9 cellular contexts compared by ENCODE assay signal in the genomic region with DNA sequence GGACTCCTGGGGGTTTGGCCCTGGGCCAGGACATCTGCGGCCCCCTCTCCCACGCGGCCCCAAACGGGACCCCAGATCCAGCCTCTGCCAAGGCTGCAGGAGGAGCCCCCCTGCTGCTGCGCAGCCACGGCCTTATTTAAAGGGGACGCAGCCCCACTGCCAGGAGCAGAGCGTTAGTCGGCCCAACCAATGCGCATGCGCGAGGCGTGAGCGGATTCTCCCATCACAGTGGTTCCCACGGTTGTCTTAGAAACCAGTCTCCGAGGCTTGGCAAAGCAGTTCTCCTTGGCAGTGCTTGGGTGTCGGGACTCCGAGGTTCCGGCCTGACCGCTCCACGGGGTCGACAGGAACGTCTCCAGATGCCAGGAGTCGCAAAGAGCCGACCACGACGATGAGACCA.
DNase-seq lines count a peak whose midpoint lies in the region; ATAC-seq, FAIRE-seq and TF ChIP-seq lines count a peak whose summit lies in the region.
"Had no signal": no experiment of that assay in that cellular context is flagged by ENCODE, and none has a peak within 500 bp of the region (broad histone marks: within the 10 kb centered on the region; RNA-seq: fewer than 3 reads in every experiment).

No MANE protein-coding gene starts in this region.

- intact Hi-C loops in activated CD4-positive, alpha-beta T cell treated with anti-CD3 and anti-CD28 coated beads for 36 hours (cut with DNase I, micrococcal nuclease): no loop called here

- no peak overlapping the region for H3K4me3 Mint-ChIP-seq in activated CD4-positive, alpha-beta T cell treated with anti-CD3 and anti-CD28 coated beads for 36 hours

- H3K27ac Mint-ChIP-seq in activated CD4-positive, alpha-beta T cell treated with anti-CD3 and anti-CD28 coated beads for 36 hours: no peak overlapping the region

- no peaks in the 10 kb centered on the region for H3K9me3 ChIP-seq in small intestine (ENCODE audit: control insufficient read depth, low read depth)

- H3K27me3 Mint-ChIP-seq in activated CD4-positive, alpha-beta T cell treated with anti-CD3 and anti-CD28 coated beads for 36 hours: peaks cover 7% of the 10 kb centered on the region

- H3K4me3 ChIP-seq in epithelial cell of esophagus (ENCODE audit: low read length) (no peak overlapping the region), small intestine (ENCODE audit: low read depth in 1 of 2, low read length in 2 of 2) (no peak overlapping the region)

- no peaks in the 10 kb centered on the region for H3K36me3 ChIP-seq in small intestine (ENCODE audit: control insufficient read depth in 2 of 2, insufficient read depth in 2 of 2, low read length in 2 of 2)

- H3K36me3 Mint-ChIP-seq in activated CD4-positive, alpha-beta T cell treated with anti-CD3 and anti-CD28 coated beads for 36 hours (ENCODE audit: low read depth): no peaks in the 10 kb centered on the region

- H3K4me1 ChIP-seq in small intestine (ENCODE audit: control insufficient read depth in 2 of 2, insufficient read depth in 1 of 2, low read depth in 1 of 2, low read length in 1 of 2): no peaks in the 10 kb centered on the region

- H3K4me1 Mint-ChIP-seq in activated CD4-positive, alpha-beta T cell treated with anti-CD3 and anti-CD28 coated beads for 36 hours: peaks cover 15% of the 10 kb centered on the region

- H3K27me3 ChIP-seq in small intestine (ENCODE audit: control insufficient read depth in 2 of 2, insufficient read depth in 2 of 2, low read length in 2 of 2): peaks cover 0 to 2% of the 10 kb centered on the region in 2 donors

- ATAC-seq in activated CD4-positive, alpha-beta T cell treated with anti-CD3 and anti-CD28 coated beads for 36 hours: peak; percentile 54
- ATAC-seq in HG02840 (IDR thresholded peaks at IDR 0.05; ENCODE audit: low FRiP score, unreplicated experiment): no peak
- no peak for ATAC-seq in GM19328 (IDR thresholded peaks at IDR 0.05; ENCODE audit: unreplicated experiment)

- H3K27ac ChIP-seq in small intestine (ENCODE audit: low read depth in 1 of 2, low read length in 1 of 2): no peak overlapping the region
- H3K27ac ChIP-seq: skin epidermis had no signal

- 32 to 55% (median 53%) methylated on average over 27 of the region's 27 CpGs for WGBS in small intestine, 3 donors

- no peak for TF ChIP-seq CTCF in epithelial cell of esophagus (IDR thresholded peaks at IDR 0.05; ENCODE audit: insufficient read depth, low read depth, low read length, missing control alignments)

- DNase-seq in DMS79 (lab: John Stamatoyannopoulos, UW) (peak; percentile 41), epithelial cell of esophagus (ENCODE audit: low read depth) (peak; percentile 22), small intestine (peak; percentile 4), ecto neural progenitor cell (ENCODE audit: low spot score) (no peak)
- DNase-seq in activated CD4-positive, alpha-beta T cell treated with anti-CD3 and anti-CD28 coated beads for 36 hours: peak; percentile 66
- no peak for DNase-seq in effector CD4-positive, alpha-beta T cell

- H3K9me3 Mint-ChIP-seq in activated CD4-positive, alpha-beta T cell treated with anti-CD3 and anti-CD28 coated beads for 36 hours (ENCODE audit: low read depth): no peaks in the 10 kb centered on the region

- FAIRE-seq in small intestine (lab: Jason Lieb, UNC): no peak

- CTCF ChIA-PET in activated CD4-positive, alpha-beta T cell treated with anti-CD3 and anti-CD28 coated beads for 36 hours (lab: Charles Lee): interaction anchor here (1.0 kb wide), 1 partner anchor 12 kb away, joined by 3 read pairs; no protein-coding TSS in a partner anchor

- POLR2A ChIA-PET in activated CD4-positive, alpha-beta T cell treated with anti-CD3 and anti-CD28 coated beads for 36 hours (lab: Charles Lee): no interaction called here

Comparison
In these comparisons a context has a peak if more than half of its experiments do, and no peak if none do; other contexts are left out.
1. DNase-seq: peak in DMS79 (single experiment), activated CD4-positive, alpha-beta T cell treated with anti-CD3 and anti-CD28 coated beads for 36 hours (single experiment), epithelial cell of esophagus (single experiment) and small intestine (single experiment); none in effector CD4-positive, alpha-beta T cell (single experiment) and ecto neural progenitor cell (single experiment).